ENCODE assay signal across 1 cellular context in the genomic region with DNA sequence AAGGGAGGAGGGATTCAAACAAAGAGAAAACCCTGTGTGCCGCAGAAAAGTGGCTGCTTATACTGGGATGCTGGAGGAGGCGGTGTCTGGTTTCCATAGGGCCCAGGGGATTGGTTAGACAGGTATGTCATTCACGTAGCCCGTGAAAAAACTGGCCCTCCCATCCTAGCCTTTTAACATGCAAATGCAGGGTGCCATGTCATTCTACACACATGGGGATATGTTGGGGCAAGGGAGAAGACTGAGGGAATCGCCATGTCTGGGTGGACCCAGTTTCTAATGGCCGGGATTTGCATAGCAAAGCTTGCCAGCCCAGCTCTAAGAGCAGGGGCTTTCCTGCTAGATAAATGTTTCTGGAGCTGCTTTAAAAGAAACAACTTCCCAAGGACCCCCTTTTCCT.
TF ChIP-seq lines count a peak whose summit lies in the region.

No MANE protein-coding gene starts in this region.

TF ChIP-seq in H1, 55 proteins besides CTCF, POLR2A, EP300 and RAD21:
- TF ChIP-seq, protein P1, sequence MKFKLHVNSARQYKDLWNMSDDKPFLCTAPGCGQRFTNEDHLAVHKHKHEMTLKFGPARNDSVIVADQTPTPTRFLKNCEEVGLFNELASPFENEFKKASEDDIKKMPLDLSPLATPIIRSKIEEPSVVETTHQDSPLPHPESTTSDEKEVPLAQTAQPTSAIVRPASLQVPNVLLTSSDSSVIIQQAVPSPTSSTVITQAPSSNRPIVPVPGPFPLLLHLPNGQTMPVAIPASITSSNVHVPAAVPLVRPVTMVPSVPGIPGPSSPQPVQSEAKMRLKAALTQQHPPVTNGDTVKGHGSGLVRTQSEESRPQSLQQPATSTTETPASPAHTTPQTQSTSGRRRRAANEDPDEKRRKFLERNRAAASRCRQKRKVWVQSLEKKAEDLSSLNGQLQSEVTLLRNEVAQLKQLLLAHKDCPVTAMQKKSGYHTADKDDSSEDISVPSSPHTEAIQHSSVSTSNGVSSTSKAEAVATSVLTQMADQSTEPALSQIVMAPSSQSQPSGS (IDR thresholded peaks at IDR 0.05; ENCODE audit: low read length) = no peak
- TF ChIP-seq CHD2 (IDR thresholded peaks at IDR 0.05; ENCODE audit: low read length) (peak; percentile 26; the same call in 1 of the 2 replicates), SP1 (IDR thresholded peaks at IDR 0.05; ENCODE audit: low read depth, low read length) (peak; percentile 65; the same call in 1 of the 2 replicates), EGR1 (IDR thresholded peaks at IDR 0.05; ENCODE audit: borderline replicate concordance, low read depth, low read length) (no peak), BCL11A (IDR thresholded peaks at IDR 0.05; ENCODE audit: low read depth in 2 of 2, low read length in 2 of 2) (no peak), SP2 (IDR thresholded peaks at IDR 0.05; ENCODE audit: low read length) (peak; percentile 42; the same call in 1 of the 2 replicates), POLR2AphosphoS5 (IDR thresholded peaks at IDR 0.05; ENCODE audit: low read depth, low read length) (peak; percentile 36; the same call in 1 of the 2 replicates), SP4 (IDR thresholded peaks at IDR 0.05; ENCODE audit: low read length) (no peak), YY1 (IDR thresholded peaks at IDR 0.05; ENCODE audit: low read depth, low read length) (peak; percentile 83), TBP (IDR thresholded peaks at IDR 0.05; ENCODE audit: low read depth, low read length) (peak; percentile 33; the same call in 1 of the 2 replicates), PHF8 (conservative IDR thresholded peaks at IDR 0.05; ENCODE audit: low read depth, low read length) (no peak), CTBP2 (IDR thresholded peaks at IDR 0.05; ENCODE audit: borderline replicate concordance, insufficient read depth, insufficient read length, low read length) (no peak)
- TF ChIP-seq, protein P2, sequence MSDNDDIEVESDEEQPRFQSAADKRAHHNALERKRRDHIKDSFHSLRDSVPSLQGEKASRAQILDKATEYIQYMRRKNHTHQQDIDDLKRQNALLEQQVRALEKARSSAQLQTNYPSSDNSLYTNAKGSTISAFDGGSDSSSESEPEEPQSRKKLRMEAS (IDR thresholded peaks at IDR 0.05) = no peak
